16 cellular contexts compared by ENCODE assay signal in genomic region chrX:104430720-104431119, GRCh38.
DNase-seq lines count a peak whose midpoint lies in the region; ATAC-seq and TF ChIP-seq lines count a peak whose summit lies in the region.
"Had no signal": no experiment of that assay in that cellular context is flagged by ENCODE, and none has a peak within 500 bp of the region (broad histone marks: within the 10 kb centered on the region; RNA-seq: fewer than 3 reads in every experiment).

No MANE protein-coding gene starts in this region.

- no peaks in the 10 kb centered on the region for H4K20me1 ChIP-seq in osteoblast (ENCODE audit: insufficient read depth, low read length)
- H4K20me1 ChIP-seq: BLaER1 treated with 17β-estradiol and CSF1 and Interleukin-3, amounts not matched to agents 10 nM and 100 nM had no signal

- H3K4me2 ChIP-seq in osteoblast (ENCODE audit: insufficient read depth, low read length): no peak overlapping the region
- H3K4me2 ChIP-seq: KMS-11 had no signal

- H2AFZ ChIP-seq in osteoblast (ENCODE audit: low read length): no peak overlapping the region

- no peak overlapping the region for H3K4me3 ChIP-seq in RWPE2 (ENCODE audit: severe bottlenecking)
- H3K4me3 ChIP-seq in osteoblast (ENCODE audit: insufficient read depth, low read length): no peak overlapping the region
- H3K4me3 ChIP-seq: BLaER1 treated with 17β-estradiol and CSF1 and Interleukin-3, amounts not matched to agents 10 nM and 100 nM; SJSA1 had no signal

- H3K36me3 ChIP-seq in RWPE2 (ENCODE audit: low read depth) (no peaks in the 10 kb centered on the region), osteoblast (ENCODE audit: insufficient read depth, low read length) (no peaks in the 10 kb centered on the region)
- H3K36me3 ChIP-seq: BLaER1 treated with 17β-estradiol and CSF1 and Interleukin-3, amounts not matched to agents 10 nM and 100 nM; SJSA1 had no signal

- H3K9me3 ChIP-seq in RWPE2 (ENCODE audit: severe bottlenecking) (no peaks in the 10 kb centered on the region), osteoblast (ENCODE audit: low read depth, low read length) (no peaks in the 10 kb centered on the region)
- H3K9me3 ChIP-seq: BLaER1 treated with 17β-estradiol and CSF1 and Interleukin-3, amounts not matched to agents 10 nM and 100 nM; SJSA1 had no signal

- H3K4me1 ChIP-seq in RWPE2 (ENCODE audit: insufficient read depth, poor library complexity, severe bottlenecking) (peaks cover 35% of the 10 kb centered on the region), foreskin keratinocyte (peaks cover 44% of the 10 kb centered on the region), osteoblast (ENCODE audit: insufficient read depth, low read length) (no peaks in the 10 kb centered on the region)
- H3K4me1 ChIP-seq: SJSA1 had no signal

- H3K4me3 Mint-ChIP-seq in chondrocyte (ENCODE audit: unreplicated experiment): no peak overlapping the region
- H3K4me3 Mint-ChIP-seq: CD8-positive, alpha-beta T cell had no signal

- no peaks in the 10 kb centered on the region for H3K4me1 Mint-ChIP-seq in chondrocyte (ENCODE audit: low read depth)

- H3K27ac ChIP-seq in RWPE2 (ENCODE audit: poor library complexity, severe bottlenecking) (peak overlapping the region; percentile 56), foreskin keratinocyte (peak overlapping the region; percentile 92), osteoblast (ENCODE audit: low read depth, low read length) (no peak overlapping the region)
- H3K27ac ChIP-seq: BLaER1 treated with 17β-estradiol and CSF1 and Interleukin-3, amounts not matched to agents 10 nM and 100 nM; KMS-11; SJSA1 had no signal

- no peaks in the 10 kb centered on the region for H3K36me3 Mint-ChIP-seq in chondrocyte (ENCODE audit: low read depth)
- H3K36me3 Mint-ChIP-seq: CD8-positive, alpha-beta T cell had no signal

- peaks cover 6% of the 10 kb centered on the region for H3K9me3 Mint-ChIP-seq in chondrocyte (ENCODE audit: low read depth)
- H3K9me3 Mint-ChIP-seq: CD8-positive, alpha-beta T cell had no signal

- ATAC-seq in RWPE2 (ENCODE audit: low read depth) (peak; percentile 72), foreskin keratinocyte (peak; percentile 83), GM19351 (IDR thresholded peaks at IDR 0.05; ENCODE audit: unreplicated experiment) (no peak)
- ATAC-seq: CD8-positive, alpha-beta T cell had no signal

- no peaks in the 10 kb centered on the region for H3K79me2 ChIP-seq in osteoblast (ENCODE audit: insufficient read depth, low read length)

- DNase-seq in HPDE6-E6E7 (ENCODE audit: extremely low spot score) (peak; percentile 37), RWPE2 (ENCODE audit: low spot score) (no peak), foreskin keratinocyte (peak; percentile 66 to 80), renal cortical epithelial cell (ENCODE audit: low read depth) (peak; percentile 55), chondrocyte (ENCODE audit: low spot score) (no peak), osteoblast (ENCODE audit: insufficient read length, low spot score, missing footprints) (no peak)
- DNase-seq: CD8-positive, alpha-beta T cell; DMS79 treated with DMSO at 0.1 percent for 48 hours; NCI-H1436; NCI-H1930; NCI-H226; NCI-H524 had no signal

- H3K27me3 ChIP-seq in RWPE2 (ENCODE audit: insufficient read depth, poor library complexity, severe bottlenecking) (no peaks in the 10 kb centered on the region), foreskin keratinocyte (no peaks in the 10 kb centered on the region), osteoblast (ENCODE audit: insufficient read depth, low read length) (peaks cover 4% of the 10 kb centered on the region)
- H3K27me3 ChIP-seq: BLaER1 treated with 17β-estradiol and CSF1 and Interleukin-3, amounts not matched to agents 10 nM and 100 nM; SJSA1 had no signal

- peaks cover 5% of the 10 kb centered on the region for H3K27me3 Mint-ChIP-seq in chondrocyte (ENCODE audit: low read depth)

- no peak overlapping the region for H3K27ac Mint-ChIP-seq in chondrocyte (ENCODE audit: unreplicated experiment)
- H3K27ac Mint-ChIP-seq: CD8-positive, alpha-beta T cell had no signal

- TF ChIP-seq CTCF in RWPE2 (IDR thresholded peaks at IDR 0.05; ENCODE audit: poor library complexity, severe bottlenecking): no peak
- no peak for TF ChIP-seq CTCF in foreskin keratinocyte (conservative IDR thresholded peaks at IDR 0.05)
- TF ChIP-seq CTCF in chondrocyte (IDR thresholded peaks at IDR 0.05): no peak
- TF ChIP-seq CTCF in osteoblast (IDR thresholded peaks at IDR 0.05; ENCODE audit: extremely low read depth, low read depth, low read length): no peak

Comparison
In these comparisons a context has a peak if more than half of its experiments do, and no peak if none do; other contexts are left out.
1. DNase-seq: peak in HPDE6-E6E7 (single experiment), foreskin keratinocyte (2 of 2) and renal cortical epithelial cell (single experiment); none in RWPE2 (single experiment), chondrocyte (single experiment) and osteoblast (single experiment).